8 cellular contexts compared by ENCODE assay signal in genomic region chr18:24398515-24398914, GRCh38. TPM values are rescaled to one million over a fixed set of nuclear protein-coding genes. Genes with fewer than 3 reads are reported as not detected.
DNase-seq lines count a peak whose midpoint lies in the region; ATAC-seq and TF ChIP-seq lines count a peak whose summit lies in the region.

No MANE protein-coding gene starts in this region.

- no peaks in the 10 kb centered on the region for H3K36me3 ChIP-seq in A673 (ENCODE audit: insufficient read depth, low read length, poor library complexity, severe bottlenecking)

- peaks cover 30% of the 10 kb centered on the region for H3K4me1 Mint-ChIP-seq in HFFc6 (ENCODE audit: low read depth)

- H3K4me3 ChIP-seq in A673 (ENCODE audit: low read depth, low read length, poor library complexity, severe bottlenecking) (peak overlapping the region; percentile 71), astrocyte of the spinal cord (ENCODE audit: low read depth, low read length) (peak overlapping the region; percentile 73), lower leg skin (ENCODE audit: low read depth, poor library complexity, severe bottlenecking) (no peak overlapping the region)

- no peak overlapping the region for H3K27ac Mint-ChIP-seq in HFFc6

- ATAC-seq in GM21825 (IDR thresholded peaks at IDR 0.05; ENCODE audit: unreplicated experiment): no peak
- ATAC-seq in HG03354 (IDR thresholded peaks at IDR 0.05; ENCODE audit: poor library complexity, severe bottlenecking, unreplicated experiment): no peak

- peak overlapping the region; percentile 20 for H3K27ac ChIP-seq in A673 (ENCODE audit: low read depth, low read length, poor library complexity, severe bottlenecking)

- no peak for TF ChIP-seq CTCF in A673 (conservative IDR thresholded peaks at IDR 0.05; ENCODE audit: low read depth, low read length)
- no peak for TF ChIP-seq CTCF in HFFc6 (IDR thresholded peaks at IDR 0.05)
- no peak for TF ChIP-seq CTCF in astrocyte of the spinal cord (IDR thresholded peaks at IDR 0.05; ENCODE audit: low read depth, low read length)
- no peak for TF ChIP-seq CTCF in lower leg skin (IDR thresholded peaks at IDR 0.05)

- no peaks in the 10 kb centered on the region; the same call in none of the 2 replicates for H3K27me3 Mint-ChIP-seq in HFFc6 (ENCODE audit: insufficient read depth)

- H3K4me1 ChIP-seq in A673 (ENCODE audit: insufficient read depth, low read length, poor library complexity, severe bottlenecking): peaks cover 20% of the 10 kb centered on the region

- no peaks in the 10 kb centered on the region for H3K9me3 ChIP-seq in A673 (ENCODE audit: low read depth, low read length, poor library complexity, severe bottlenecking)

- BruUV-seq in A673 (replicated peaks; lab: Mats Ljungman, UMichigan): no TSS peak

- no peaks in the 10 kb centered on the region for H3K27me3 ChIP-seq in A673 (replicated peaks; ENCODE audit: insufficient read depth, low read depth, low read length, poor library complexity)

- peak overlapping the region; percentile 89 for H3K4me3 Mint-ChIP-seq in HFFc6

- TF ChIP-seq POLR2A in lower leg skin (IDR thresholded peaks at IDR 0.05): no peak

- CTCF ChIA-PET in A673 (lab: Charles Lee): no interaction called here

- intact Hi-C loops in A673 (cut with micrococcal nuclease; ENCODE audit: unreplicated experiment) (no loop called here), lower leg skin (cut with DNase I; ENCODE audit: low total_unique reads) (no loop called here)

- no peaks in the 10 kb centered on the region for H3K9me3 Mint-ChIP-seq in HFFc6

- POLR2A ChIA-PET in A673 (lab: Charles Lee; ENCODE audit: low non-redundant PET): interaction anchor here (0.7 kb wide), 1 partner anchor 941 kb away, joined by 3 read pairs; no protein-coding TSS in a partner anchor

- peak; percentile 35 for DNase-seq in A673 (ENCODE audit: low spot score)
- DNase-seq in HFFc6: no peak
- DNase-seq in astrocyte of the spinal cord (ENCODE audit: low read depth, low spot score): peak; percentile 52
- peak; percentile 25 to 85 for DNase-seq in lower leg skin (ENCODE audit: low spot score in 2 of 2)
- no peak for DNase-seq in HuH-7.5 (ENCODE audit: low spot score)
- no peak for DNase-seq in stimulated activated naive CD4-positive, alpha-beta T cell (lab: John Stamatoyannopoulos, UW)

- no peaks in the 10 kb centered on the region for H3K36me3 Mint-ChIP-seq in HFFc6 (ENCODE audit: low read depth)

- in situ Hi-C loops in astrocyte of the spinal cord (cut with HindIII; ENCODE audit: low sequenced_read_pairs): no loop called here

- WGBS in lower leg skin, 2 donors: 43 to 44% methylated on average over 15 of the region's 15 CpGs

RNA-seq across cellular contexts. Expression of gene OSBPL1A, which starts 0.9 kb away (rescaled TPM):
- 26.1 and 30.7 TPM in 2 replicates for total RNA-seq in A673 (2021)
- total RNA-seq in HFFc6 (2021; fragmentation: NEBNext Ultra II Directional; extraction: Animal tissue kit (Norgen Biotek cat#: 25700)): 10 to 100 TPM in 4 of 6 experiments, 1 to 10 TPM in 2; 6.2 to 16.3 (median 13.7) TPM
- 10 to 100 TPM; 19.1 to 46.7 (median 24.8) TPM for total RNA-seq in lower leg skin

RNA-seq across cellular contexts. Expression of gene IMPACT, which starts 28.0 kb away (rescaled TPM):
- 35.6 and 46.0 TPM in 2 replicates for total RNA-seq in A673 (2021)
- 10 to 100 TPM; 37.5 to 49.6 (median 45.6) TPM for total RNA-seq in HFFc6 (2021; fragmentation: NEBNext Ultra II Directional; extraction: Animal tissue kit (Norgen Biotek cat#: 25700))
- 10 to 100 TPM; 13.8 to 20.5 (median 14.9) TPM for total RNA-seq in lower leg skin

Comparison
In these comparisons a context has a peak if more than half of its experiments do, and no peak if none do; other contexts are left out.
1. DNase-seq: peak in A673 (single experiment), astrocyte of the spinal cord (single experiment) and lower leg skin (2 of 2); none in HFFc6 (single experiment), HuH-7.5 (single experiment) and stimulated activated naive CD4-positive, alpha-beta T cell (0 of 6).